ENCODE assay signal across 11 cellular contexts in the genomic region with DNA sequence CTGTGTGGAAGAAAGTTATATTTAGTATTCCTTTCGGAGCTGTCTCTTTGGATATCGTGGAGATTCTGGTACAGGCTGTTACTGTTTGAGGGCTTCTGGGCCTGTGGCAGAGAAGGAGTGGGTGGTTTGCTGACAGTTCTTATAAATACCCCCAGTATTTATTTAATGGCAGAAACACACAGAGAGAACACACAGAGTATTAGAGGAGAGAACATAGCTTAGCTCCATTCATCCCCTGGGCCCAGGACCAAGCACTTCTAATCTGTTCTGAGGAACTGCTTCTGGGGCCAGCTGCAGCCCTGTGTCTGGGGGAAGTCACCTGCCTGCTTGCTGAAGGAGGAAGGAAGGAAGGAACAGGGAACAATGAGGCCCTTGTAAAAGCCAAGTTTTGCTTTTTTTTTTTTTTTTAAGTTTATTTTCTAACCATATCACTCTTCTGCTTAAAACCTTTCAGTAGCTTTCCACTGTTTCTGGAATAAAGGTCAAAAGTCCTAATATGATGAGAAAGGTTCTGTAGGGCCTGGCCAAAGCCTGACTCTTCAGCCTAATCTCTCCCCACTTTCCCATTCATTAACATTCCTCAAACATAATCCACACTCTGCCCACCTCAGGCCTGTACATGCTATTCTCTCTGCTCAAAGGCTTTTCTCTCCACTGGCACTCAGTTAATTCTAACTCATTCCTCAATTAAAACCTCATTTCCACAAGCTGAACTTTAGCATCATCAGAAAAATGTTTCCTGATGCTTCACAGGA. TPM values are rescaled to one million over a fixed set of nuclear protein-coding genes. Genes with fewer than 3 reads are reported as not detected.
DNase-seq lines count a peak whose midpoint lies in the region; ATAC-seq, FAIRE-seq and TF ChIP-seq lines count a peak whose summit lies in the region.
"Had no signal": no experiment of that assay in that cellular context is flagged by ENCODE, and none has a peak within 500 bp of the region (broad histone marks: within the 10 kb centered on the region; RNA-seq: fewer than 3 reads in every experiment).

No MANE protein-coding gene starts in this region.

- H3K36me3 ChIP-seq in ascending aorta: no peaks in the 10 kb centered on the region
- no peaks in the 10 kb centered on the region for H3K36me3 ChIP-seq in skeletal muscle tissue (ENCODE audit: control insufficient read depth in 3 of 3, insufficient read depth in 3 of 3, low read length in 3 of 3)
- H3K36me3 ChIP-seq: ovary had no signal

- H3K4me1 ChIP-seq in ascending aorta (peaks cover 4 to 14% of the 10 kb centered on the region in 2 donors), skeletal muscle tissue (ENCODE audit: control insufficient read depth in 3 of 3, insufficient read depth in 3 of 3, low read length in 3 of 3) (peaks cover 0 to 3% (median 0%) of the 10 kb centered on the region in 3 donors)

- TF ChIP-seq CTCF in ascending aorta (IDR thresholded peaks at IDR 0.05): no peak
- no peak for TF ChIP-seq CTCF in D721Med (IDR thresholded peaks at IDR 0.05; ENCODE audit: insufficient read depth, missing control alignments)
- TF ChIP-seq CTCF in osteocyte (IDR thresholded peaks at IDR 0.05): no peak

- peak overlapping the region; percentile 55 to 71 for H3K27ac ChIP-seq in ascending aorta
- H3K27ac ChIP-seq in skeletal muscle tissue (ENCODE audit: low read depth, low read length): peak overlapping the region; percentile 49

- H3K27me3 Mint-ChIP-seq in osteocyte (ENCODE audit: unreplicated experiment): no peaks in the 10 kb centered on the region
- H3K27me3 Mint-ChIP-seq: activated naive CD4-positive, alpha-beta T cell treated with anti-CD3 and anti-CD28 coated beads, Interleukin-2, amount 50 U/mL, for 24 hours had no signal

- FAIRE-seq in D721Med (lab: Jason Lieb, UNC): no peak

- H3K4me3 Mint-ChIP-seq in osteocyte (ENCODE audit: unreplicated experiment): no peak overlapping the region
- H3K4me3 Mint-ChIP-seq: activated naive CD4-positive, alpha-beta T cell treated with anti-CD3 and anti-CD28 coated beads, Interleukin-2, amount 50 U/mL, for 24 hours had no signal

- H3K4me1 Mint-ChIP-seq in osteocyte (ENCODE audit: unreplicated experiment): no peaks in the 10 kb centered on the region

- H3K36me3 Mint-ChIP-seq in osteocyte (ENCODE audit: unreplicated experiment): no peaks in the 10 kb centered on the region
- H3K36me3 Mint-ChIP-seq: activated naive CD4-positive, alpha-beta T cell treated with anti-CD3 and anti-CD28 coated beads, Interleukin-2, amount 50 U/mL, for 24 hours had no signal

- H3K9me3 ChIP-seq in ascending aorta (no peaks in the 10 kb centered on the region), skeletal muscle tissue (ENCODE audit: control insufficient read depth in 3 of 3, low read length in 3 of 3) (no peaks in the 10 kb centered on the region)
- H3K9me3 ChIP-seq: ovary had no signal

- H3K9ac ChIP-seq in skeletal muscle tissue (ENCODE audit: low read depth in 1 of 3, low read length in 3 of 3): no peak overlapping the region

- no peaks in the 10 kb centered on the region for H3K9me3 Mint-ChIP-seq in osteocyte (ENCODE audit: unreplicated experiment)
- H3K9me3 Mint-ChIP-seq: activated naive CD4-positive, alpha-beta T cell treated with anti-CD3 and anti-CD28 coated beads, Interleukin-2, amount 50 U/mL, for 24 hours had no signal

- no peak for ATAC-seq in GM21390 (IDR thresholded peaks at IDR 0.05; ENCODE audit: unreplicated experiment)

- no peak overlapping the region for H3K27ac Mint-ChIP-seq in osteocyte (ENCODE audit: unreplicated experiment)
- H3K27ac Mint-ChIP-seq: activated naive CD4-positive, alpha-beta T cell treated with anti-CD3 and anti-CD28 coated beads, Interleukin-2, amount 50 U/mL, for 24 hours had no signal

- intact Hi-C loops in ascending aorta (cut with DNase I): no loop called here

- H3K27me3 ChIP-seq in ascending aorta: no peaks in the 10 kb centered on the region
- no peaks in the 10 kb centered on the region for H3K27me3 ChIP-seq in skeletal muscle tissue (ENCODE audit: control insufficient read depth in 3 of 3, insufficient read depth in 3 of 3, low read length in 3 of 3)
- H3K27me3 ChIP-seq: ovary had no signal

- H3K4me3 ChIP-seq in ascending aorta (no peak overlapping the region), skeletal muscle tissue (ENCODE audit: low read length in 3 of 3) (no peak overlapping the region)
- H3K4me3 ChIP-seq: ovary had no signal

- DNase-seq in HUDEP-2 (lab: John Stamatoyannopoulos, UW; ENCODE audit: unreplicated experiment in 76 of 76): peak in 43 of 76 experiments; percentile 3 to 48 (median 25)
- no peak for DNase-seq in ascending aorta (ENCODE audit: low spot score in 2 of 2)
- DNase-seq in islet precursor cell: peak; percentile 68
- no peak for DNase-seq in D721Med (ENCODE audit: insufficient read length, low spot score)
- no peak for DNase-seq in osteocyte (ENCODE audit: extremely low spot score, unreplicated experiment)
- no peak for DNase-seq in NCI-H1694 treated with DMSO at 0.1 percent for 48 hours (lab: John Stamatoyannopoulos, UW)
- DNase-seq: NCI-H146 had no signal

RNA-seq across cellular contexts. Expression of a gene that starts 11.8 kb away (rescaled TPM):
- total RNA-seq in ascending aorta: not detected
- total RNA-seq in skeletal muscle tissue: not detected
- total RNA-seq in osteocyte: not detected in 2 replicates
- total RNA-seq: ovary had no signal

RNA-seq across cellular contexts. Expression of a gene that starts 16.4 kb away (rescaled TPM):
- total RNA-seq in ascending aorta: 10.5 TPM
- 8.4 TPM for total RNA-seq in skeletal muscle tissue
- total RNA-seq in osteocyte: 15.7 and 16.4 TPM in 2 replicates

Comparison
In these comparisons a context has a peak if more than half of its experiments do, and no peak if none do; other contexts are left out.
1. DNase-seq: peak in HUDEP-2 (43 of 76) and islet precursor cell (single experiment); none in ascending aorta (0 of 2), D721Med (single experiment), osteocyte (single experiment) and NCI-H1694 treated with DMSO at 0.1 percent for 48 hours (single experiment).